ENCODE assay signal across 1 cellular context in the genomic region with DNA sequence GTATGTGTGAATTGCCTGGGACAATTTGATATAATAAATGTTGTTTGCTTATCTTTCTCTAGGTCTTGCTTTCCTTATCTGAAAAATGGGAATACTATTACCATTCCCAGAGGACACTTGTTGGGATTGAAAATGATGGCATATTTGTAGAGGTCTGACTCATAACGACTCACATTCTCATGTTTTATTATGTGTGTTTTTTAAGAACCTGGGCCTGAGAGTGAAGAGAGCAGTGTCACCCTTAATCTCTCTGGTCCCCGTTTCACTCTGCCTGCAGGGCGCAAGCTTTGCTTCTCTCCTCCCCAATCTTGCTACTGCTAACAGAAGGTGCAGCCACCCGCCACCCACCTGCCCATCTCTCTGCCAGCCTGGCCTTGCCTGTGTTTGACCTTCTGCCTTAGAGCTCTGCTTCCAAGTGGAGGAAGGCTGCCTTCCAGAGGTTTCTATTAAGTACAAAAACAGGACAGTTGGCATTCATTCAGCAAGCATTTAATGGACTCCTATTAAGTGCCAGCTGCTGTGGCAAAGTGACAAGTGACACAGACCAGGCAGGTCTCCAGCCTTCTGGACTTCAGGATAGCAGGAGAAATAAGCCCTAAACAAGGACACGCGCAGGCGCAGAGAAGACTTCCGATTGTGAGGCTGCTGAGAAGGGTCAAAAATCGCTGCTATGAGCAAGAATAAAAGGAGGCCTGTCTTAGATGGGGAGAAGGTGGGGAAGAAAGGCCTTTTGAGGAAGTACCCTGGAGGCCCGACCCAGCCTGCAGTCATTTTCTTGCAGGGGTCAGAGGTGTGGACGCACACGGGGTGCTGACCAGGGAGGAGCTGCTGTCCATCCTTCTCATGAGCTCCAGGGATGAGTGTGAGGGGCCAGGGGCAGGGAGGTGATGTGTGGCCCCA.
TF ChIP-seq lines count a peak whose summit lies in the region.

No MANE protein-coding gene starts in this region.

TF ChIP-seq in GM23338, 12 proteins besides CTCF, POLR2A, EP300 and RAD21 (continued from another document):
- TF ChIP-seq, protein P1, sequence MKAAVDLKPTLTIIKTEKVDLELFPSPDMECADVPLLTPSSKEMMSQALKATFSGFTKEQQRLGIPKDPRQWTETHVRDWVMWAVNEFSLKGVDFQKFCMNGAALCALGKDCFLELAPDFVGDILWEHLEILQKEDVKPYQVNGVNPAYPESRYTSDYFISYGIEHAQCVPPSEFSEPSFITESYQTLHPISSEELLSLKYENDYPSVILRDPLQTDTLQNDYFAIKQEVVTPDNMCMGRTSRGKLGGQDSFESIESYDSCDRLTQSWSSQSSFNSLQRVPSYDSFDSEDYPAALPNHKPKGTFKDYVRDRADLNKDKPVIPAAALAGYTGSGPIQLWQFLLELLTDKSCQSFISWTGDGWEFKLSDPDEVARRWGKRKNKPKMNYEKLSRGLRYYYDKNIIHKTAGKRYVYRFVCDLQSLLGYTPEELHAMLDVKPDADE (IDR thresholded peaks at IDR 0.05) = no peak
- TF ChIP-seq ZNF462 (CRISPR knock-in tag; IDR thresholded peaks at IDR 0.05) (no peak), STAT1 (IDR thresholded peaks at IDR 0.05; ENCODE audit: unreplicated experiment) (no peak), CREB1 (CRISPR knock-in tag; IDR thresholded peaks at IDR 0.05; ENCODE audit: low read depth) (no peak), JUNB (IDR thresholded peaks at IDR 0.05; ENCODE audit: unreplicated experiment) (no peak), ZNF114 (CRISPR knock-in tag; IDR thresholded peaks at IDR 0.05) (no peak), NANOG (IDR thresholded peaks at IDR 0.05; ENCODE audit: borderline replicate concordance) (no peak), EZH2phosphoT487 (IDR thresholded peaks at IDR 0.05; ENCODE audit: unreplicated experiment) (no peak), POLR2AphosphoS5 (IDR thresholded peaks at IDR 0.05; ENCODE audit: low read depth) (no peak)
TF ChIP-seq in GM23338: peak in this region for 0.
